In genomic region chr7:99141334-99141733, GRCh38 we compare ENCODE assay signal across 9 cellular contexts. TPM values are rescaled to one million over a fixed set of nuclear protein-coding genes. Genes with fewer than 3 reads are reported as not detected.
DNase-seq lines count a peak whose midpoint lies in the region; ATAC-seq and TF ChIP-seq lines count a peak whose summit lies in the region.
"Had no signal": no experiment of that assay in that cellular context is flagged by ENCODE, and none has a peak within 500 bp of the region (broad histone marks: within the 10 kb centered on the region; RNA-seq: fewer than 3 reads in every experiment).

No MANE protein-coding gene starts in this region.

- DNase-seq in CD4-positive, alpha-beta T cell, result no peak
- no peak for DNase-seq in SK-N-MC (ENCODE audit: low read depth, low spot score)
- no peak for DNase-seq in epithelial cell of prostate (ENCODE audit: low read depth, low spot score)
- no peak for DNase-seq in osteocyte (ENCODE audit: extremely low spot score, unreplicated experiment)
- no peak for DNase-seq in activated effector memory CD4-positive, alpha-beta T cell treated with Interleukin-2 at 50 U/mL for 16 hours
- DNase-seq in GDM1 (lab: John Stamatoyannopoulos, UW), result no peak
- no peak for DNase-seq in hypothalamus (lab: John Stamatoyannopoulos, UW)
- no peak for DNase-seq in GM19238 (ENCODE audit: insufficient read length, low spot score)
- DNase-seq: T1000 had no signal

- TF ChIP-seq CTCF in CD4-positive, alpha-beta T cell (IDR thresholded peaks at IDR 0.05), result no peak
- no peak for TF ChIP-seq CTCF in osteocyte (IDR thresholded peaks at IDR 0.05)

- peak overlapping the region; percentile 67 for H3K9ac ChIP-seq in SK-N-MC (ENCODE audit: insufficient read length)

- peak overlapping the region; percentile 96 for H3K4me3 Mint-ChIP-seq in CD4-positive, alpha-beta T cell
- H3K4me3 Mint-ChIP-seq in osteocyte (ENCODE audit: unreplicated experiment), result peak overlapping the region; percentile 84

- H3K36me3 Mint-ChIP-seq in CD4-positive, alpha-beta T cell (ENCODE audit: low read depth), result peaks cover 12% of the 10 kb centered on the region
- H3K36me3 Mint-ChIP-seq in osteocyte (ENCODE audit: unreplicated experiment), result no peaks in the 10 kb centered on the region

- CTCF ChIA-PET in CD4-positive, alpha-beta T cell (lab: Charles Lee), result no interaction called here

- H3K27ac ChIP-seq in CD4-positive, alpha-beta T cell (ENCODE audit: low read depth, low read length), result peak overlapping the region; percentile 71
- H3K27ac ChIP-seq in SK-N-MC, result peak overlapping the region; percentile 72
- H3K27ac ChIP-seq in epithelial cell of prostate, result peak overlapping the region; percentile 98

- intact Hi-C loops in CD4-positive, alpha-beta T cell (cut with DNase I, micrococcal nuclease), result loop anchor here (5.0 to 10.0 kb wide), 5 partner anchors 186 to 943 kb away; partner anchors contain the start of genes ARPC1A (in 2 of the 2), BRI3 (in 1 of the 2), COPS6 (in 1 of the 2) and ZNF3 (in 1 of the 2)

- H3K9me3 ChIP-seq in CD4-positive, alpha-beta T cell (ENCODE audit: control insufficient read depth, low read length), result no peaks in the 10 kb centered on the region
- H3K9me3 ChIP-seq in SK-N-MC (ENCODE audit: low read depth, low read length), result no peaks in the 10 kb centered on the region

- 0 out of 2 replicates have a peak, but pooled peaks cover 11% of the 10 kb centered on the region for H3K36me3 ChIP-seq in SK-N-MC (ENCODE audit: insufficient read depth, low read length)

- H3K9me3 Mint-ChIP-seq in CD4-positive, alpha-beta T cell, result no peaks in the 10 kb centered on the region
- H3K9me3 Mint-ChIP-seq in osteocyte (ENCODE audit: unreplicated experiment), result no peaks in the 10 kb centered on the region

- peak overlapping the region; percentile 98 for H3K4me3 ChIP-seq in SK-N-MC

- peak overlapping the region; percentile 96 for H3K27ac Mint-ChIP-seq in CD4-positive, alpha-beta T cell
- H3K27ac Mint-ChIP-seq in osteocyte (ENCODE audit: unreplicated experiment), result peak overlapping the region; percentile 96

- peaks cover 59% of the 10 kb centered on the region for H3K4me1 Mint-ChIP-seq in CD4-positive, alpha-beta T cell (ENCODE audit: low read depth)
- peaks cover 62% of the 10 kb centered on the region for H3K4me1 Mint-ChIP-seq in osteocyte (ENCODE audit: unreplicated experiment)

- no peaks in the 10 kb centered on the region for H3K27me3 Mint-ChIP-seq in CD4-positive, alpha-beta T cell
- no peaks in the 10 kb centered on the region for H3K27me3 Mint-ChIP-seq in osteocyte (ENCODE audit: unreplicated experiment)

- ATAC-seq in CD4-positive, alpha-beta T cell (ENCODE audit: poor library complexity), result no peak

- no peaks in the 10 kb centered on the region for H3K27me3 ChIP-seq in CD4-positive, alpha-beta T cell (ENCODE audit: control insufficient read depth, insufficient read depth, low read length)

- POLR2A ChIA-PET in CD4-positive, alpha-beta T cell (lab: Charles Lee), result interaction anchor here (0.7 to 1.5 kb wide), 2 partner anchors 10 to 960 kb away, joined by 4 to 5 read pairs; partner anchors contain the start of genes AP4M1 and MCM7

RNA-seq across cellular contexts. Expression of gene SMURF1, which starts 2.6 kb away (rescaled TPM):
- 10 to 100 TPM; 30.0 to 32.4 TPM for total RNA-seq in CD4-positive, alpha-beta T cell
- total RNA-seq in osteocyte, result 23.6 and 24.1 TPM in 2 replicates
